8 cellular contexts compared by ENCODE assay signal in the genomic region with DNA sequence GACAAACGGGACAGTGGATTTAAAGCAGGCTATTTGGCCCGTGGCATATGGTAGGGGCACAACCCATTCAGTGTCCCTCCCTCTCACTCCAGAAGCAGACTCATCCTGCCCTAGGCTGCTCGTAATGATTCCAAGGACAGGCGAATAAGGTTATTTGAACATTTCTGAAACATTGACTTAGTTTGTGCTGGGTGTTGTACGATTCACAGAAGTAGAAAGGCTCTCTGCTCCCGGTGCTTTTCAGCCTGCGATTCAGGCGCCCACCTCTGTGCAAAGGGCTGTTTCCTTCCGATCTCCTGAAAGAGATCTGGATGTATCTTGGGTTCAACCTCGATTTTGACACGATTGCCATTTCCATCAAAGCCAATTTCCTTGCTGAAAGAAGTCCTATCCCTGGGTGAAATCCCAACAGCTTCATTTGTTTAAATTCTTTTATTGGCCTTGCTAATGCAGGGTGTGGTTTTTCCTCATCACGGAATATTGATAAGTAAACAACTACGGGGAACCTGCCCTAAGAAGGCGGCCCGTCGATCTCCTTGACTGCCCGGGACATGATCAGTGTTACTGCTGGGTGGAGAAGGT. TPM values are rescaled to one million over a fixed set of nuclear protein-coding genes. Genes with fewer than 3 reads are reported as not detected.
DNase-seq lines count a peak whose midpoint lies in the region; ATAC-seq, FAIRE-seq and TF ChIP-seq lines count a peak whose summit lies in the region.

No MANE protein-coding gene starts in this region.

- intact Hi-C loops in heart left ventricle (cut with DNase I), result loop anchor here in 6 of 10 donors (1.0 to 10.0 kb wide), 5 partner anchors 145 to 203 kb away; partner anchors contain the start of gene RDX (in 1 of the 6)
- intact Hi-C loops in left ventricle myocardium superior (cut with micrococcal nuclease), result loop anchor here (5.0 kb wide), 1 partner anchor 145 kb away; no protein-coding TSS in a partner anchor
- intact Hi-C loops in activated CD4-positive, alpha-beta memory T cell treated with anti-CD3 and anti-CD28 coated beads for 36 hours (cut with micrococcal nuclease), result loop anchor here (5.0 kb wide), 3 partner anchors 145 to 340 kb away; no protein-coding TSS in a partner anchor

- no peak for TF ChIP-seq CTCF in heart left ventricle (IDR thresholded peaks at IDR 0.05)

- peaks cover 39% of the 10 kb centered on the region for H3K27me3 Mint-ChIP-seq in activated CD4-positive, alpha-beta memory T cell treated with anti-CD3 and anti-CD28 coated beads for 36 hours

- 20 to 32% (median 24%) methylated on average over 17 of the region's 17 CpGs for WGBS in heart left ventricle, 4 donors
- no CpG with 5 or more reads among the region's 17 CpGs for WGBS in iPS DF 6.9 (ENCODE audit: insufficient coverage, insufficient read length)
- WGBS in small intestine, 3 donors, result 11 to 21% (median 16%) methylated on average over 17 of the region's 17 CpGs

- POLR2A ChIA-PET in activated CD4-positive, alpha-beta memory T cell treated with anti-CD3 and anti-CD28 coated beads for 36 hours (lab: Charles Lee), result no interaction called here

- H3K4me1 ChIP-seq in heart left ventricle (peaks cover 0 to 37% (median 20%) of the 10 kb centered on the region in 12 donors), iPS DF 6.9 (ENCODE audit: control insufficient read depth, insufficient read depth, low read length) (no peaks in the 10 kb centered on the region; the same call in 1 of the 2 replicates), small intestine (ENCODE audit: control insufficient read depth in 2 of 2, insufficient read depth in 1 of 2, low read depth in 1 of 2, low read length in 1 of 2) (no peaks in the 10 kb centered on the region)

- peak overlapping the region; percentile 74 for H3K4me3 Mint-ChIP-seq in activated CD4-positive, alpha-beta memory T cell treated with anti-CD3 and anti-CD28 coated beads for 36 hours

- ATAC-seq in heart left ventricle (no peak), left ventricle myocardium superior (no peak), GM21825 (IDR thresholded peaks at IDR 0.05; ENCODE audit: unreplicated experiment) (no peak), GM18502 (IDR thresholded peaks at IDR 0.05; ENCODE audit: poor library complexity, unreplicated experiment) (no peak)

- H3K36me3 ChIP-seq in heart left ventricle (no peaks in the 10 kb centered on the region), iPS DF 6.9 (ENCODE audit: control insufficient read depth, insufficient read depth, low read length) (no peaks in the 10 kb centered on the region), small intestine (ENCODE audit: control insufficient read depth in 2 of 2, insufficient read depth in 2 of 2, low read length in 2 of 2) (no peaks in the 10 kb centered on the region)

- H3K9me3 Mint-ChIP-seq in activated CD4-positive, alpha-beta memory T cell treated with anti-CD3 and anti-CD28 coated beads for 36 hours, result no peaks in the 10 kb centered on the region

- H3K27me3 ChIP-seq in heart left ventricle (no peaks in the 10 kb centered on the region), iPS DF 6.9 (ENCODE audit: control insufficient read depth, insufficient read depth, low read length) (peaks cover 3% of the 10 kb centered on the region; the same call in 1 of the 2 replicates), small intestine (ENCODE audit: control insufficient read depth in 2 of 2, insufficient read depth in 2 of 2, low read length in 2 of 2) (peaks cover 0 to 5% of the 10 kb centered on the region in 2 donors)

- no peak for TF ChIP-seq POLR2A in heart left ventricle (IDR thresholded peaks at IDR 0.05)

- FAIRE-seq in small intestine (lab: Jason Lieb, UNC), result no peak

- H3K27ac ChIP-seq in heart left ventricle (peak overlapping the region; percentile 76 to 99 (median 94)), iPS DF 6.9 (ENCODE audit: low read length) (no peak overlapping the region), small intestine (ENCODE audit: low read depth in 1 of 2, low read length in 1 of 2) (peak overlapping the region; percentile 71 to 79)

- H3K36me3 Mint-ChIP-seq in activated CD4-positive, alpha-beta memory T cell treated with anti-CD3 and anti-CD28 coated beads for 36 hours, result no peaks in the 10 kb centered on the region

- no peak overlapping the region for H3K27ac Mint-ChIP-seq in activated CD4-positive, alpha-beta memory T cell treated with anti-CD3 and anti-CD28 coated beads for 36 hours

- peaks cover 9% of the 10 kb centered on the region for H3K4me1 Mint-ChIP-seq in activated CD4-positive, alpha-beta memory T cell treated with anti-CD3 and anti-CD28 coated beads for 36 hours (ENCODE audit: low read depth)

- no peak for DNase-seq in heart left ventricle
- no peak for DNase-seq in left ventricle myocardium superior
- DNase-seq in activated CD4-positive, alpha-beta memory T cell treated with anti-CD3 and anti-CD28 coated beads for 36 hours, result no peak
- no peak for DNase-seq in iPS DF 6.9 (ENCODE audit: low read depth, low spot score)
- peak; percentile 75 for DNase-seq in small intestine
- no peak for DNase-seq in kidney tubule cell (ENCODE audit: low spot score)

- CTCF ChIA-PET in activated CD4-positive, alpha-beta memory T cell treated with anti-CD3 and anti-CD28 coated beads for 36 hours (lab: Charles Lee), result interaction anchor here (1.4 kb wide), 1 partner anchor 14 kb away, joined by 6 read pairs; no protein-coding TSS in a partner anchor

- peak overlapping the region; percentile 59 to 93 (median 81) for H3K4me3 ChIP-seq in heart left ventricle
- peak overlapping the region; percentile 94; the same call in 1 of the 2 replicates for H3K4me3 ChIP-seq in iPS DF 6.9 (ENCODE audit: low read length)
- H3K4me3 ChIP-seq in small intestine (ENCODE audit: low read depth in 1 of 2, low read length in 2 of 2), result peak overlapping the region; percentile 2 to 84

- H3K9me3 ChIP-seq in heart left ventricle (no peaks in the 10 kb centered on the region), iPS DF 6.9 (ENCODE audit: control insufficient read depth, insufficient read depth, low read length) (no peaks in the 10 kb centered on the region; the same call in 1 of the 2 replicates), small intestine (ENCODE audit: control insufficient read depth, low read depth) (no peaks in the 10 kb centered on the region)

RNA-seq across cellular contexts. Expression of gene ZC3H12C, which starts 1.1 kb away (rescaled TPM):
- total RNA-seq in heart left ventricle (10 to 100 TPM; 13.8 to 24.3 (median 18.8) TPM), left ventricle myocardium superior (18.3 TPM)
- polyA plus RNA-seq in heart left ventricle (1 to 10 TPM; 2.1 to 7.2 TPM), small intestine (1 to 10 TPM in 1 of 3 donors, under 1 TPM in 2; 0.27 to 1.6 (median 0.67) TPM)
- under 1 TPM; 0.46 to 0.69 TPM for total RNA-seq in activated CD4-positive, alpha-beta memory T cell treated with anti-CD3 and anti-CD28 coated beads for 36 hours

Comparison
In these comparisons a context has a peak if more than half of its experiments do, and no peak if none do; other contexts are left out.
1. H3K4me3 ChIP-seq: peak in every context shown above with its lines; median percentile 94 in iPS DF 6.9; 81 in heart left ventricle; 43 in small intestine.
2. RNA of gene ZC3H12C, which starts 1.1 kb away (total RNA-seq): 13.8 to 24.3 TPM in heart left ventricle and 18.3 TPM in left ventricle myocardium superior (single experiment); 0.46 to 0.69 TPM in activated CD4-positive, alpha-beta memory T cell treated with anti-CD3 and anti-CD28 coated beads for 36 hours; every median in the first group is over 4 times any median in the second.